ENCODE assay signal across 2 cellular contexts in genomic region chrX:40424259-40424658, GRCh38.
A peak's percentile ranks its signal among the peaks of the same experiment; 100 is the strongest.
TF ChIP-seq lines count a peak whose summit lies in the region.

No MANE protein-coding gene starts in this region.

TF ChIP-seq in SK-N-SH treated with all-trans-retinoic acid at 6 μM for 48 hours, 23 proteins besides CTCF, POLR2A, EP300 and RAD21:
- TF ChIP-seq ZNF8 (CRISPR knock-in tag; IDR thresholded peaks at IDR 0.05) (peak; percentile 82), TOX (CRISPR knock-in tag; IDR thresholded peaks at IDR 0.05; ENCODE audit: borderline replicate concordance) (no peak)

TF ChIP-seq in SK-N-SH, 30 proteins besides CTCF, POLR2A, EP300 and RAD21 (continued from another document):
- TF ChIP-seq SMC3 (IDR thresholded peaks at IDR 0.05; ENCODE audit: low read depth, low read length) (no peak), GATA2 (CRISPR knock-in tag; IDR thresholded peaks at IDR 0.05) (no peak), FOSL2 (IDR thresholded peaks at IDR 0.05; ENCODE audit: borderline replicate concordance, low read depth) (no peak), MEF2A (IDR thresholded peaks at IDR 0.05; ENCODE audit: borderline replicate concordance, low read depth) (no peak), CHD2 (IDR thresholded peaks at IDR 0.05; ENCODE audit: low read length, partially characterized antibody) (no peak), TEAD4 (IDR thresholded peaks at IDR 0.05; ENCODE audit: borderline replicate concordance, insufficient read depth) (no peak), MXI1 (IDR thresholded peaks at IDR 0.05; ENCODE audit: low read depth, low read length) (no peak), JUND (IDR thresholded peaks at IDR 0.05) (no peak), NRF1 (IDR thresholded peaks at IDR 0.05; ENCODE audit: low read depth, low read length) (no peak), RFX5 (IDR thresholded peaks at IDR 0.05; ENCODE audit: low read length) (no peak), FOXJ3 (CRISPR knock-in tag; IDR thresholded peaks at IDR 0.05) (no peak), MAX (IDR thresholded peaks at IDR 0.05; ENCODE audit: low read depth) (no peak), TCF12 (IDR thresholded peaks at IDR 0.05) (no peak)
TF ChIP-seq in SK-N-SH: peak in this region for 0.
